11 cellular contexts compared by ENCODE assay signal in the genomic region with DNA sequence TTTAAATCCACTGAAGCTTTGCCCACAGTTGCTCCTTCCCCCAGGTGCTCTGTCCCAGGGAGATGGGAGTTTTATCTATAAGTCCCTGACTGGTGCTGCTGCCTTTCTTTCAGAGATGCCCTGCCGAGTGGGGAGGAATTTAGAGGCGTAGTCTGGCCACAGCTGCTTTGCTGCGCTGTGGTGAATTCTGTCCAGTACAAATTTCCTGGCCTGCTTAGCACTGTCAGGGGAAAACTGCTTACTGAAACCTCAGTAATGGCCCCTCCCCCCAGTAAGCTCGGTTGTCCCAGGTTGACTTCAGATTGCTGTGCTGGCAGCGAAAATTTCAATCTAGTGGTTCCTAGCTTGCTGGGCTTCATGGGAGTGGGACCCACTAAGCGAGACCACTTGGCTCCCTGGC. TPM values are rescaled to one million over a fixed set of nuclear protein-coding genes. Genes with fewer than 3 reads are reported as not detected.
"Had no signal": no experiment of that assay in that cellular context is flagged by ENCODE, and none has a peak within 500 bp of the region (broad histone marks: within the 10 kb centered on the region; RNA-seq: fewer than 3 reads in every experiment).

No MANE protein-coding gene starts in this region.

- H3K27ac ChIP-seq: HL-60 had no signal

- H3K27ac Mint-ChIP-seq: HFFc6 had no signal

- DNase-seq: GOT3, H7, HFFc6, IMR-90, KG1 had no signal

- ATAC-seq: HCT116, K562 had no signal

- H3K4me3 ChIP-seq: HAP-1, K562 had no signal

- H3K36me3 ChIP-seq: HAP-1 had no signal

- H3K4me3 Mint-ChIP-seq: HFFc6 had no signal

- H3K4me1 ChIP-seq: HAP-1 had no signal

RNA-seq across cellular contexts. Expression of a gene that starts 40.1 kb away (rescaled TPM):
- total RNA-seq: H4, H7, HFFc6, HT1080, IMR-90 had no signal
- polyA plus RNA-seq: IMR-90, K562 had no signal
